ENCODE assay signal across 8 cellular contexts in the genomic region with DNA sequence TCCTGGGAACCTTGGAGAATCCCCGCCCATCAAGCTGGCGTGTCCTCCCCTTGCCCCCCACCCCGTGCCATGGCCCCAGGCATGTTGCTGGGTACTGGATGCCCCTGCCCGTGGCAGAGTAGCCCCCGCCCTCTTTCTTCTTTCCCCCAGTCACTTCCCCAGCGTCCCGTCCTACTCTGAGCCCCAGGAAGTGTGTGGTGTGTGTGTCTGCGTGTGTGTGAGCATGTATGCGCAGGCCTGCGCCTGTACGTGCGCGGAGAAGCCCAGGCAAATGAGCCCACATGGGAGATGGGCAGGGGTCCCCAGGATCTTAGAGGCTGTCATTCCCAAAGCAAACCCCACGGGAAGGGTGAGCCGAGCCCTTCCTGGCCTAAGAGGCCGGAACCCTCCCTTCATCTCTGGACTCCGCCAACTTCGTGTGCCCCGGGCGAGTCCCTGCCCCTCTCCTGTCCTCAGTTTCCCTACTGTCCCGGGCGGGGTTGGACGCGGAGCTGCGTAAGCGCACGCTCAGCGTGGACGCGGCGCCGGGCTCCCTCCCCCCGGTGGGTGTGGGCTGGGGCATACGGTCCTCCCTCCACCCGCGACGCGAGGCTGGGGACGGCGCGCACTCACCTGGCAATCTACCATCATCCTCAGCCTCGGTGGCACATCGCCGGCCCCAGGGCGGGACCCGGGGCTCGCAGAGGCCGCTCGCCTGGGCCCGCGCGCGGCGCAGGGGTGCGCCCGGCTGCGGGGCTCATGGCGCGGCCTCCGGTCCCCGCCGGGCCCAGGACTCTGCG. TPM values are rescaled to one million over a fixed set of nuclear protein-coding genes. Genes with fewer than 3 reads are reported as not detected.
DNase-seq lines count a peak whose midpoint lies in the region; ATAC-seq and TF ChIP-seq lines count a peak whose summit lies in the region.

No MANE protein-coding gene starts in this region.

- ATAC-seq in GM18867 (IDR thresholded peaks at IDR 0.05; ENCODE audit: unreplicated experiment) (peak; percentile 21), HG03108 (IDR thresholded peaks at IDR 0.05; ENCODE audit: unreplicated experiment) (peak; percentile 9)

- no peaks in the 10 kb centered on the region for H3K9me3 Mint-ChIP-seq in activated naive CD4-positive, alpha-beta T cell treated with anti-CD3 and anti-CD28 coated beads, Interleukin-2, amount 10 ng/mL, durations not matched to agents 7 days and 5 days

- peak overlapping the region; percentile 71 for H3K4me3 ChIP-seq in AG09309 (ENCODE audit: control insufficient read depth, low read depth, low read length)
- peak overlapping the region; percentile 46 to 63 for H3K4me3 ChIP-seq in prostate gland

- TF ChIP-seq CTCF in AG09309 (IDR thresholded peaks at IDR 0.05; ENCODE audit: control insufficient read depth, insufficient read depth, low read depth, low read length, missing control alignments), result no peak
- TF ChIP-seq CTCF in prostate gland (IDR thresholded peaks at IDR 0.05), result peak in 1 of 4 experiments; percentile 2

- H3K27me3 ChIP-seq in prostate gland (replicated peaks; ENCODE audit: insufficient read depth), result no peaks in the 10 kb centered on the region

- DNase-seq in AG09309 (ENCODE audit: low read depth), result no peak
- DNase-seq in RKO (ENCODE audit: low spot score), result peak; percentile 81
- peak; percentile 73 for DNase-seq in activated naive CD4-positive, alpha-beta T cell treated with anti-CD3 and anti-CD28 coated beads, Interleukin-2, amount 10 ng/mL, durations not matched to agents 7 days and 5 days
- DNase-seq in head of caudate nucleus, result peak in 29 of 42 donors; percentile 43 to 80 (median 64)
- peak; percentile 38 for DNase-seq in prostate gland (ENCODE audit: low spot score)
- DNase-seq in foreskin melanocyte, result no peak

- H3K4me3 Mint-ChIP-seq in activated naive CD4-positive, alpha-beta T cell treated with anti-CD3 and anti-CD28 coated beads, Interleukin-2, amount 10 ng/mL, durations not matched to agents 7 days and 5 days, result peak overlapping the region; percentile 93

- CTCF ChIA-PET in activated naive CD4-positive, alpha-beta T cell treated with anti-CD3 and anti-CD28 coated beads, Interleukin-2, amount 10 ng/mL, durations not matched to agents 7 days and 5 days (lab: Charles Lee), result interaction anchor here (0.7 to 8.0 kb wide), 8 partner anchors 12 to 126 kb away, joined by 3 to 357 read pairs (median 8); partner anchors contain the start of gene GTF3C5

- peaks cover 7% of the 10 kb centered on the region for H3K36me3 Mint-ChIP-seq in activated naive CD4-positive, alpha-beta T cell treated with anti-CD3 and anti-CD28 coated beads, Interleukin-2, amount 10 ng/mL, durations not matched to agents 7 days and 5 days

- H3K36me3 ChIP-seq in prostate gland, result no peaks in the 10 kb centered on the region

- peak overlapping the region; percentile 82 to 85 for H3K27ac ChIP-seq in prostate gland

- peaks cover 10% of the 10 kb centered on the region for H3K27me3 Mint-ChIP-seq in activated naive CD4-positive, alpha-beta T cell treated with anti-CD3 and anti-CD28 coated beads, Interleukin-2, amount 10 ng/mL, durations not matched to agents 7 days and 5 days

- intact Hi-C loops in head of caudate nucleus (cut with DNase I), result loop anchor here (5.0 kb wide), 2 partner anchors 46 to 101 kb away; no protein-coding TSS in a partner anchor
- intact Hi-C loops in prostate gland (cut with DNase I), result loop anchor here (5.0 kb wide), 1 partner anchor 106 kb away; no protein-coding TSS in a partner anchor

- WGBS in prostate gland, result 2% methylated on average over 35 of the region's 63 CpGs

- peaks cover 57% of the 10 kb centered on the region for H3K4me1 Mint-ChIP-seq in activated naive CD4-positive, alpha-beta T cell treated with anti-CD3 and anti-CD28 coated beads, Interleukin-2, amount 10 ng/mL, durations not matched to agents 7 days and 5 days

- peaks cover 9% of the 10 kb centered on the region for H3K4me1 ChIP-seq in prostate gland (replicated peaks)

- H3K9me3 ChIP-seq in prostate gland, result no peaks in the 10 kb centered on the region

- H3K27ac Mint-ChIP-seq in activated naive CD4-positive, alpha-beta T cell treated with anti-CD3 and anti-CD28 coated beads, Interleukin-2, amount 10 ng/mL, durations not matched to agents 7 days and 5 days, result peak overlapping the region; percentile 95

- TF ChIP-seq POLR2A in prostate gland (IDR thresholded peaks at IDR 0.05), result no peak

RNA-seq across cellular contexts. Expression of gene GBGT1, which starts 15.2 kb away (rescaled TPM):
- 10 to 100 TPM; 10.7 to 14.0 TPM for total RNA-seq in prostate gland

RNA-seq across cellular contexts. Expression of gene RALGDS, which starts 27.5 kb away (rescaled TPM):
- total RNA-seq in prostate gland, result 10 to 100 TPM; 49.6 to 77.4 TPM

Comparison
In these comparisons a context has a peak if more than half of its experiments do, and no peak if none do; other contexts are left out.
1. DNase-seq: peak in RKO (single experiment), activated naive CD4-positive, alpha-beta T cell treated with anti-CD3 and anti-CD28 coated beads, Interleukin-2, amount 10 ng/mL, durations not matched to agents 7 days and 5 days (single experiment), head of caudate nucleus (29 of 42) and prostate gland (single experiment); none in AG09309 (single experiment) and foreskin melanocyte (single experiment).